ENCODE assay signal across 3 cellular contexts in the genomic region with DNA sequence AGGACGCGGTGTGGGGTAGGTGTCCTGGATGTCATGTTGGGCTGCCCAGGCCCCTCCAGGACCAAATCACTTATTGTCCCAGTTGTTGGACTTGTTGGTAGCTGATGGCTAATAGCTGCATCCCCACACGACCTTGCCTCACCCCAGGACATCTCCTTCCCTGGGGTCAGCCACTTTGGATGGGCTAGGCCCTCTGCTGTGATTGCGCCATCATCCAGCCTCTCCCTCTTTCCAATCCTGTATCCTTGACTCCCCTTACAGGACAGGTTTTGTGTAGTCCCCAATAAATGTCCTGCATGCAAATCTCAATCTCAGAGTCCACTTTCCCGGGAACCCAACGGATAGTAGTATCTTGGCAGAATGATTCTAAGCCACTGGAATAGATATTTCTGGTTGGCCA.
A peak's percentile ranks its signal among the peaks of the same experiment; 100 is the strongest.
TF ChIP-seq lines count a peak whose summit lies in the region.

No MANE protein-coding gene starts in this region.

TF ChIP-seq in A549, 52 proteins besides CTCF, POLR2A, EP300 and RAD21:
- TF ChIP-seq CEBPB (IDR thresholded peaks at IDR 0.05) (peak; percentile 40 to 79; a peak in 3 of 4 replicates), KDM5A (IDR thresholded peaks at IDR 0.05) (no peak)

TF ChIP-seq in HCT116, 20 proteins besides CTCF, POLR2A, EP300 and RAD21:
- TF ChIP-seq SP1 (IDR thresholded peaks at IDR 0.05; ENCODE audit: low read depth) = no peak
- peak; percentile 61 for TF ChIP-seq CEBPB (IDR thresholded peaks at IDR 0.05; ENCODE audit: low read depth)
TF ChIP-seq in HCT116: peak in this region for 1.

TF ChIP-seq in K562, 482 proteins besides CTCF, POLR2A, EP300 and RAD21:
- no peak for TF ChIP-seq CEBPG (CRISPR knock-in tag; IDR thresholded peaks at IDR 0.05)
- 0 out of 4 replicates have a peak, but pooled peaks of 1 of the 2 experiments have one; percentile 12 for TF ChIP-seq CEBPG (tag; conservative IDR thresholded peaks at IDR 0.05 in 1 of 2, IDR thresholded peaks at IDR 0.05 in 1 of 2)
- TF ChIP-seq CEBPB (tag; IDR thresholded peaks at IDR 0.05) = peak; percentile 66
- TF ChIP-seq DPF2 (IDR thresholded peaks at IDR 0.05) = no peak
TF ChIP-seq in K562: peak in this region for 2.
